Comparison of ENCODE assay signal across 15 cellular contexts in the genomic region with DNA sequence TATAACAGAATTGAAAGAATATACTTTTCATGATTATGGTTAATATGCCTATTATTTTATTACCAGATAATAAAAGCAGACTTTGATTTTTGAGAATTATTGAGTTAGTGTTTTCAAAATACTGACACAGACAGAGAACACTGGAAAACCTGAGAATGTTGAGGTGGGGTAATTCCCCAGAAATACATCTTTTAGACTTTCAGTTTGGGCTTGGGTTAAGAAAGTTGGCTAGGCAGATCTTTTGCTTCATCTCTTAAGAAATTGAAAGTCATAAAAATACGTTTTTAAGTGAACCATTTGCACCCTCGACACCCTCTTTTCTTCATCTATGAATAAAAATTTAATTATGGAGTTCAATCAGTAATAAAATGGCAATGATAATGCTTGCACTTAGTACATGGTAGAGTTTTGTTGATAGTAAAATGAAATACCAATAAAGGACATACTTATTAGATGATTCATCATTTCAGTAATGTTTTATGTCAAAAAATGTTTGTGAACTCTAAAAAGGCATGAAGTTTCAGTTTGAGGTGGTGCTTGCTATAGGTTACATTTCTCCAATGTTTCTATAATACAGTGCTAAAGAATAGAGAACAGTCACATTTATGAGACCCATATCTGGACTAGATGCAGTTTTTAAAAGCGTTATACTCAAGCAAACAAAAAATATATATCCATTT. TPM values are rescaled to one million over a fixed set of nuclear protein-coding genes. Genes with fewer than 3 reads are reported as not detected.
A peak's percentile ranks its signal among the peaks of the same experiment; 100 is the strongest.
DNase-seq lines count a peak whose midpoint lies in the region; ATAC-seq lines count a peak whose summit lies in the region.
"Had no signal": no experiment of that assay in that cellular context is flagged by ENCODE, and none has a peak within 500 bp of the region (broad histone marks: within the 10 kb centered on the region; RNA-seq: fewer than 3 reads in every experiment).

No MANE protein-coding gene starts in this region.

- peaks cover 59% of the 10 kb centered on the region for H3K4me1 Mint-ChIP-seq in activated T-cell treated with anti-CD3 and anti-CD28 coated beads, Interleukin-2, amount 50 U/mL, for 72 hours (ENCODE audit: low read depth)
- peaks cover 51% of the 10 kb centered on the region for H3K4me1 Mint-ChIP-seq in activated T-helper 2 cell treated with anti-CD3 and anti-CD28 coated beads, Interferon-gamma antibody, Interleukin-2, Interleukin-4, amounts not matched to agents 10 μg/mL and 5 μg/mL and 100 μg/mL, durations not matched to agents 14 hours and 24 hours and 36 hours (ENCODE audit: low read depth)
- H3K4me1 Mint-ChIP-seq in stimulated activated naive B cell treated with anti-CD40 and anti-IgM and Interleukin-4, amounts not matched to agents 10 μg/mL and 1 μg/mL and 100 μg/mL, for 72 hours = peaks cover 16 to 39% of the 10 kb centered on the region in 2 donors

- intact Hi-C loops in activated T-helper 2 cell treated with anti-CD3 and anti-CD28 coated beads, Interferon-gamma antibody, Interleukin-2, Interleukin-4, amounts not matched to agents 10 μg/mL and 5 μg/mL and 100 μg/mL, durations not matched to agents 14 hours and 24 hours and 36 hours (cut with micrococcal nuclease) = loop anchor here (1.0 to 5.0 kb wide), 10 partner anchors 11 to 189 kb away; a partner anchor contains a TSS

- no peak for DNase-seq in activated T-cell treated with anti-CD3 and anti-CD28 coated beads, Interleukin-2, amount 50 U/mL, for 72 hours
- DNase-seq in activated T-cell treated with anti-CD3 and anti-CD28 coated beads for 4 hours (no peak), OCI-M2 (lab: John Stamatoyannopoulos, UW; ENCODE audit: unreplicated experiment) (no peak), NCI-H82 (lab: John Stamatoyannopoulos, UW) (no peak)
- no peak for DNase-seq in activated T-helper 2 cell treated with anti-CD3 and anti-CD28 coated beads, Interferon-gamma antibody, Interleukin-2, Interleukin-4, amounts not matched to agents 10 μg/mL and 5 μg/mL and 100 μg/mL, durations not matched to agents 14 hours and 24 hours and 36 hours (ENCODE audit: low spot score)
- no peak for DNase-seq in stimulated activated naive B cell treated with anti-CD40 and anti-IgM and Interleukin-4, amounts not matched to agents 10 μg/mL and 1 μg/mL and 100 μg/mL, for 72 hours
- DNase-seq: aorta; mesendoderm; PC-9; stimulated activated CD8-positive, alpha-beta memory T cell treated with anti-CD3 and anti-CD28 coated beads, Interleukin-4, amount 100 ng/mL, for 48 hours; uterus had no signal

- H3K36me3 Mint-ChIP-seq in activated T-cell treated with anti-CD3 and anti-CD28 coated beads, Interleukin-2, amount 50 U/mL, for 72 hours (ENCODE audit: insufficient read depth in 2 of 2) = peaks cover 0 to 2% of the 10 kb centered on the region in 2 donors
- H3K36me3 Mint-ChIP-seq in activated T-helper 2 cell treated with anti-CD3 and anti-CD28 coated beads, Interferon-gamma antibody, Interleukin-2, Interleukin-4, amounts not matched to agents 10 μg/mL and 5 μg/mL and 100 μg/mL, durations not matched to agents 14 hours and 24 hours and 36 hours (ENCODE audit: low read depth) = peaks cover 28% of the 10 kb centered on the region
- peaks cover 29 to 40% of the 10 kb centered on the region in 2 donors for H3K36me3 Mint-ChIP-seq in stimulated activated naive B cell treated with anti-CD40 and anti-IgM and Interleukin-4, amounts not matched to agents 10 μg/mL and 1 μg/mL and 100 μg/mL, for 72 hours

- peaks cover 0 to 2% of the 10 kb centered on the region in 2 donors for H3K9me3 Mint-ChIP-seq in activated T-cell treated with anti-CD3 and anti-CD28 coated beads, Interleukin-2, amount 50 U/mL, for 72 hours
- peaks cover 7% of the 10 kb centered on the region for H3K9me3 Mint-ChIP-seq in activated T-helper 2 cell treated with anti-CD3 and anti-CD28 coated beads, Interferon-gamma antibody, Interleukin-2, Interleukin-4, amounts not matched to agents 10 μg/mL and 5 μg/mL and 100 μg/mL, durations not matched to agents 14 hours and 24 hours and 36 hours
- H3K9me3 Mint-ChIP-seq in stimulated activated naive B cell treated with anti-CD40 and anti-IgM and Interleukin-4, amounts not matched to agents 10 μg/mL and 1 μg/mL and 100 μg/mL, for 72 hours = peaks cover 0 to 8% of the 10 kb centered on the region in 2 donors
- H3K9me3 Mint-ChIP-seq: GM23338 had no signal

- H3K27ac Mint-ChIP-seq in activated T-cell treated with anti-CD3 and anti-CD28 coated beads, Interleukin-2, amount 50 U/mL, for 72 hours = peak overlapping the region; percentile 100
- peak overlapping the region; percentile 98 for H3K27ac Mint-ChIP-seq in activated T-helper 2 cell treated with anti-CD3 and anti-CD28 coated beads, Interferon-gamma antibody, Interleukin-2, Interleukin-4, amounts not matched to agents 10 μg/mL and 5 μg/mL and 100 μg/mL, durations not matched to agents 14 hours and 24 hours and 36 hours
- H3K27ac Mint-ChIP-seq in stimulated activated naive B cell treated with anti-CD40 and anti-IgM and Interleukin-4, amounts not matched to agents 10 μg/mL and 1 μg/mL and 100 μg/mL, for 72 hours = peak overlapping the region; percentile 85
- H3K27ac Mint-ChIP-seq: GM23338 had no signal

- ATAC-seq in activated T-cell treated with anti-CD3 and anti-CD28 coated beads, Interleukin-2, amount 50 U/mL, for 72 hours (replicated peaks in 1 of 2) = peak; percentile 69 to 71
- ATAC-seq in HG03280 (IDR thresholded peaks at IDR 0.05; ENCODE audit: unreplicated experiment) (peak; percentile 38), HG03045 (IDR thresholded peaks at IDR 0.05; ENCODE audit: unreplicated experiment) (no peak)
- ATAC-seq in stimulated activated naive B cell treated with anti-CD40 and anti-IgM and Interleukin-4, amounts not matched to agents 10 μg/mL and 1 μg/mL and 100 μg/mL, for 72 hours (replicated peaks) = peak; percentile 55 to 59
- ATAC-seq: GM23338 had no signal

- H3K27me3 Mint-ChIP-seq in activated T-cell treated with anti-CD3 and anti-CD28 coated beads, Interleukin-2, amount 50 U/mL, for 72 hours (ENCODE audit: low read depth) = no peaks in the 10 kb centered on the region
- no peaks in the 10 kb centered on the region for H3K27me3 Mint-ChIP-seq in activated T-helper 2 cell treated with anti-CD3 and anti-CD28 coated beads, Interferon-gamma antibody, Interleukin-2, Interleukin-4, amounts not matched to agents 10 μg/mL and 5 μg/mL and 100 μg/mL, durations not matched to agents 14 hours and 24 hours and 36 hours (ENCODE audit: low read depth)
- H3K27me3 Mint-ChIP-seq in stimulated activated naive B cell treated with anti-CD40 and anti-IgM and Interleukin-4, amounts not matched to agents 10 μg/mL and 1 μg/mL and 100 μg/mL, for 72 hours = no peaks in the 10 kb centered on the region

- peak overlapping the region; percentile 71 to 97 for H3K4me3 Mint-ChIP-seq in activated T-cell treated with anti-CD3 and anti-CD28 coated beads, Interleukin-2, amount 50 U/mL, for 72 hours
- H3K4me3 Mint-ChIP-seq in activated T-helper 2 cell treated with anti-CD3 and anti-CD28 coated beads, Interferon-gamma antibody, Interleukin-2, Interleukin-4, amounts not matched to agents 10 μg/mL and 5 μg/mL and 100 μg/mL, durations not matched to agents 14 hours and 24 hours and 36 hours (ENCODE audit: low read depth) = peak overlapping the region; percentile 85
- H3K4me3 Mint-ChIP-seq in stimulated activated naive B cell treated with anti-CD40 and anti-IgM and Interleukin-4, amounts not matched to agents 10 μg/mL and 1 μg/mL and 100 μg/mL, for 72 hours = peak overlapping the region in 1 of 2 donors; percentile 62
- H3K4me3 Mint-ChIP-seq: GM23338 had no signal

RNA-seq across cellular contexts. Expression of a gene that starts 1.9 kb away (rescaled TPM):
- total RNA-seq in activated T-cell treated with anti-CD3 and anti-CD28 coated beads, Interleukin-2, amount 50 U/mL, for 72 hours = 10 to 100 TPM; 65.4 to 69.1 TPM
- total RNA-seq in activated T-helper 2 cell treated with anti-CD3 and anti-CD28 coated beads, Interferon-gamma antibody, Interleukin-2, Interleukin-4, amounts not matched to agents 10 μg/mL and 5 μg/mL and 100 μg/mL, durations not matched to agents 14 hours and 24 hours and 36 hours = 73.0 and 79.0 TPM in 2 replicates
- total RNA-seq: HT1080 had no signal
